9 cellular contexts compared by ENCODE assay signal in the genomic region with DNA sequence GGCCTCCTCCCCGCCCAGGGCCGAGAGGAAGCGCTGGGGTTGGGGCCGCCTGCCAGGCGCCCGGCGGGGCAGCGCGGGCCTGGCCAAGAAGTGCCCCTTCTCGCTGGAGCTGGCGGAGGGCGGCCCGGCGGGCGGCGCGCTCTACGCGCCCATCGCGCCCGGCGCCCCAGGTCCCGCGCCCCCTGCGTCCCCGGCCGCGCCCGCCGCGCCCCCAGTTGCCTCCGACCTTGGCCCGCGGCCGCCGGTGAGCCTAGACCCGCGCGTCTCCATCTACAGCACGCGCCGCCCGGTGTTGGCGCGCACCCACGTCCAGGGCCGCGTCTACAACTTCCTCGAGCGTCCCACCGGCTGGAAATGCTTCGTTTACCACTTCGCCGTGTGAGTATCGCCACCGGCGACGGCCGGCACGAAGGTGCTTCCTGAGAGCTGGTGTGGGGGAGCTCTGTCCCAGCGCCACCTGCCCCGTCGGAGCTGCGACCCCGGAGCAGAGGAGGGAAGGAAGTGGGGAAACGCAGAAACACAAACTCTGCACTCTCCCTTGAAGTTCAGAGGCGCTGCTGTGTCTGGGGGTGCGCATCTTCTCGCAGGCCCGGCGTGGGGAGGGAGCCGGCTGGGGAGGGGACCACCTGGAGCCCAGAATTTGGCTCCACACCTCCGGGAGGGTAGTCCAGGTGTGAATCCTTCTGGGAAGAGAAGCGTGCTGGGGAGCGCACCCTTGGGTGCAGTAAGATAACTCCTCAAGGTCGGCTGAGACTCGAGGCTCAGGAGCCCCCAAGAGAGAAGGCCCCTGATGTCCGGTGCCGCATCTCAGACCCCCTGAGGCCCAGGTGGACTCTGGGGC. TPM values are rescaled to one million over a fixed set of nuclear protein-coding genes. Genes with fewer than 3 reads are reported as not detected.
A peak's percentile ranks its signal among the peaks of the same experiment; 100 is the strongest.
DNase-seq lines count a peak whose midpoint lies in the region; ATAC-seq and TF ChIP-seq lines count a peak whose summit lies in the region.
"Had no signal": no experiment of that assay in that cellular context is flagged by ENCODE, and none has a peak within 500 bp of the region (broad histone marks: within the 10 kb centered on the region; RNA-seq: fewer than 3 reads in every experiment).

No MANE protein-coding gene starts in this region.

- H3K36me3 ChIP-seq in right atrium auricular region (no peaks in the 10 kb centered on the region), spleen (peaks cover 0 to 5% (median 0%) of the 10 kb centered on the region in 6 donors)

- peak; percentile 74 for DNase-seq in activated CD8-positive, alpha-beta memory T cell treated with anti-CD3 and anti-CD28 coated beads for 24 hours
- DNase-seq in right atrium auricular region (ENCODE audit: low spot score) (no peak), spleen (peak; percentile 89), hepatic stellate cell (ENCODE audit: low spot score) (no peak), ACHN (no peak)

- TF ChIP-seq CTCF in right atrium auricular region (IDR thresholded peaks at IDR 0.05) (no peak), spleen (IDR thresholded peaks at IDR 0.05 in 8 of 11, conservative IDR thresholded peaks at IDR 0.05 in 3 of 11) (peak in 1 of 11 experiments; percentile 8)

- intact Hi-C loops in spleen (cut with DNase I; ENCODE audit: low total_unique reads) = no loop called here

- no peak for ATAC-seq in HG02642 (IDR thresholded peaks at IDR 0.05; ENCODE audit: poor library complexity, unreplicated experiment)
- no peak for ATAC-seq in GM19463 (IDR thresholded peaks at IDR 0.05; ENCODE audit: unreplicated experiment)

- H3K27me3 ChIP-seq in right atrium auricular region (no peaks in the 10 kb centered on the region), spleen (replicated peaks in 1 of 7) (peaks cover 0 to 68% (median 13%) of the 10 kb centered on the region in 7 donors)

- H3K27ac ChIP-seq in right atrium auricular region (peak overlapping the region; percentile 25 to 62), spleen (peak overlapping the region in 4 of 8 donors; percentile 20 to 90 (median 87))
- H3K27ac ChIP-seq: SK-N-MC had no signal

- TF ChIP-seq EP300 in Ishikawa (IDR thresholded peaks at IDR 0.05; ENCODE audit: borderline replicate concordance) = no peak

- no peak for TF ChIP-seq POLR2A in spleen (IDR thresholded peaks at IDR 0.05)

- H3K4me1 ChIP-seq in right atrium auricular region (peaks cover 0 to 52% of the 10 kb centered on the region in 2 donors), spleen (peaks cover 15 to 56% (median 38%) of the 10 kb centered on the region in 6 donors)

- H3K4me3 ChIP-seq in right atrium auricular region = peak overlapping the region; percentile 40 to 54
- peak overlapping the region; percentile 27 to 81 (median 50) for H3K4me3 ChIP-seq in spleen
- H3K4me3 ChIP-seq: SK-N-MC had no signal

- TF ChIP-seq RAD21 in Ishikawa (IDR thresholded peaks at IDR 0.05; ENCODE audit: low read depth) = no peak

- WGBS in spleen, 5 donors = 7 to 13% (median 8%) methylated on average over 31 to 80 of the region's 80 CpGs

- in situ Hi-C loops in ACHN (cut with HindIII; ENCODE audit: low pct_ligation_motif_present, low pct_unique_long_range_greater_than_20kb, low sequenced_read_pairs) = no loop called here

- no peaks in the 10 kb centered on the region for H3K9me3 ChIP-seq in right atrium auricular region
- H3K9me3 ChIP-seq in spleen = no peaks in the 10 kb centered on the region

TF ChIP-seq in Ishikawa, 13 proteins besides CTCF, POLR2A, EP300 and RAD21:
- TF ChIP-seq CEBPB (IDR thresholded peaks at IDR 0.05) = no peak
- TF ChIP-seq, protein P1, sequence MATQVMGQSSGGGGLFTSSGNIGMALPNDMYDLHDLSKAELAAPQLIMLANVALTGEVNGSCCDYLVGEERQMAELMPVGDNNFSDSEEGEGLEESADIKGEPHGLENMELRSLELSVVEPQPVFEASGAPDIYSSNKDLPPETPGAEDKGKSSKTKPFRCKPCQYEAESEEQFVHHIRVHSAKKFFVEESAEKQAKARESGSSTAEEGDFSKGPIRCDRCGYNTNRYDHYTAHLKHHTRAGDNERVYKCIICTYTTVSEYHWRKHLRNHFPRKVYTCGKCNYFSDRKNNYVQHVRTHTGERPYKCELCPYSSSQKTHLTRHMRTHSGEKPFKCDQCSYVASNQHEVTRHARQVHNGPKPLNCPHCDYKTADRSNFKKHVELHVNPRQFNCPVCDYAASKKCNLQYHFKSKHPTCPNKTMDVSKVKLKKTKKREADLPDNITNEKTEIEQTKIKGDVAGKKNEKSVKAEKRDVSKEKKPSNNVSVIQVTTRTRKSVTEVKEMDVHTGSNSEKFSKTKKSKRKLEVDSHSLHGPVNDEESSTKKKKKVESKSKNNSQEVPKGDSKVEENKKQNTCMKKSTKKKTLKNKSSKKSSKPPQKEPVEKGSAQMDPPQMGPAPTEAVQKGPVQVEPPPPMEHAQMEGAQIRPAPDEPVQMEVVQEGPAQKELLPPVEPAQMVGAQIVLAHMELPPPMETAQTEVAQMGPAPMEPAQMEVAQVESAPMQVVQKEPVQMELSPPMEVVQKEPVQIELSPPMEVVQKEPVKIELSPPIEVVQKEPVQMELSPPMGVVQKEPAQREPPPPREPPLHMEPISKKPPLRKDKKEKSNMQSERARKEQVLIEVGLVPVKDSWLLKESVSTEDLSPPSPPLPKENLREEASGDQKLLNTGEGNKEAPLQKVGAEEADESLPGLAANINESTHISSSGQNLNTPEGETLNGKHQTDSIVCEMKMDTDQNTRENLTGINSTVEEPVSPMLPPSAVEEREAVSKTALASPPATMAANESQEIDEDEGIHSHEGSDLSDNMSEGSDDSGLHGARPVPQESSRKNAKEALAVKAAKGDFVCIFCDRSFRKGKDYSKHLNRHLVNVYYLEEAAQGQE (IDR thresholded peaks at IDR 0.05; ENCODE audit: low read depth) = no peak
- peak; percentile 38; the same call in 1 of the 2 replicates for TF ChIP-seq ZBTB7A (IDR thresholded peaks at IDR 0.05; ENCODE audit: low read depth)
- no peak for TF ChIP-seq FOXM1 (IDR thresholded peaks at IDR 0.05; ENCODE audit: borderline replicate concordance, low read depth)
- TF ChIP-seq TAF1 (IDR thresholded peaks at IDR 0.05; ENCODE audit: low read depth) = 0 out of 2 replicates have a peak, but pooled peaks have one; percentile 1
- TF ChIP-seq TCF12 (IDR thresholded peaks at IDR 0.05; ENCODE audit: low read depth) = no peak
- TF ChIP-seq, protein P2, sequence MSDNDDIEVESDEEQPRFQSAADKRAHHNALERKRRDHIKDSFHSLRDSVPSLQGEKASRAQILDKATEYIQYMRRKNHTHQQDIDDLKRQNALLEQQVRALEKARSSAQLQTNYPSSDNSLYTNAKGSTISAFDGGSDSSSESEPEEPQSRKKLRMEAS (IDR thresholded peaks at IDR 0.05) = peak; percentile 31; the same call in 1 of the 2 replicates
- no peak for TF ChIP-seq YY1 (IDR thresholded peaks at IDR 0.05; ENCODE audit: low read depth)
- TF ChIP-seq CREB1 (IDR thresholded peaks at IDR 0.05; ENCODE audit: low read depth) = no peak
- no peak for TF ChIP-seq NFIC (IDR thresholded peaks at IDR 0.05)

RNA-seq across cellular contexts. Expression of a gene that starts 0.5 kb away (rescaled TPM):
- total RNA-seq in right atrium auricular region (10 to 100 TPM; 12.7 to 25.1 TPM), spleen (10 to 100 TPM; 10.9 to 21.6 (median 18.3) TPM)
- 1 to 10 TPM; 3.3 to 6.5 (median 3.6) TPM for polyA plus RNA-seq in spleen

RNA-seq across cellular contexts. Expression of a gene that starts 1.0 kb away (rescaled TPM):
- total RNA-seq in right atrium auricular region (not detected), spleen (under 1 TPM in 3 of 7 donors, not detected in 4; 0.10 to 0.16 (median 0.15) TPM)
- polyA plus RNA-seq in spleen = under 1 TPM; 0.02 to 0.28 (median 0.19) TPM

RNA-seq across cellular contexts. Expression of a gene that starts 44.8 kb away (rescaled TPM):
- total RNA-seq in right atrium auricular region (10 to 100 TPM; 26.7 to 40.3 TPM), spleen (10 to 100 TPM; 28.7 to 58.1 (median 42.2) TPM)
- 10 to 100 TPM; 42.5 to 94.4 (median 66.2) TPM for polyA plus RNA-seq in spleen

Comparison
In these comparisons a context has a peak if more than half of its experiments do, and no peak if none do; other contexts are left out.
1. DNase-seq: peak in activated CD8-positive, alpha-beta memory T cell treated with anti-CD3 and anti-CD28 coated beads for 24 hours (single experiment) and spleen (single experiment); none in right atrium auricular region (single experiment), hepatic stellate cell (single experiment) and ACHN (single experiment).